17 cellular contexts compared by ENCODE assay signal in the genomic region with DNA sequence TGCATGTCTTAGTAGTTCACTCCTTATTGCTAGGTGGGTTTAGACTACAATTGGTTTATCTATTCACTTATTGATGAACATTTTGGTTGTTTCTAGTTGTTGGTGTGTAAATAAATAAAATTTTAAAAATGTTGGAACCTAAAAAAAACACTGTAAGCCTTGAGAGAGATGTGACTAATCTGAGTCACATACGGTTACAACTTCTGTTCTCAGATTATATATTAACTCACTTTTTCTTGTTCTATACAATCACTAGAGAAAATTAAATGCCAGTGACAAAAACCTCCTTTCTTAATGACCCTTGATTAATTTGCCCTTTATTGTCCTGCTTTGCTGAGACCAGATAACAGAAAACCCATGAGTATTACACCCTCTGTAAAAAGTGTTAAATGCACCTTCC. TPM values are rescaled to one million over a fixed set of nuclear protein-coding genes. Genes with fewer than 3 reads are reported as not detected.
DNase-seq lines count a peak whose midpoint lies in the region; ATAC-seq, FAIRE-seq and TF ChIP-seq lines count a peak whose summit lies in the region.
"Had no signal": no experiment of that assay in that cellular context is flagged by ENCODE, and none has a peak within 500 bp of the region (broad histone marks: within the 10 kb centered on the region; RNA-seq: fewer than 3 reads in every experiment).

No MANE protein-coding gene starts in this region.

- H3K9me1 ChIP-seq in K562 (ENCODE audit: control insufficient read depth, insufficient read depth, low read length): no peaks in the 10 kb centered on the region

- WGBS in K562 (ENCODE audit: insufficient coverage, low coverage, missing lambda C conversion rate): 91% methylated on average over 1 of the region's 1 CpG

- H3K36me3 ChIP-seq in DOHH2 (ENCODE audit: control insufficient read depth, low read length): peaks cover 24% of the 10 kb centered on the region
- peaks cover 15% of the 10 kb centered on the region; the same call in 2 of the 3 replicates for H3K36me3 ChIP-seq in K562 (ENCODE audit: control insufficient read depth, insufficient read depth, low read length)
- H3K36me3 ChIP-seq: uterus had no signal

- no peak for ATAC-seq in activated T-cell treated with anti-CD3 and anti-CD28 coated beads, Interleukin-2, amount 50 U/mL, for 4 hours
- no peak for ATAC-seq in activated T-cell treated with anti-CD3 and anti-CD28 coated beads, Interleukin-2, amount 50 U/mL, for 72 hours (replicated peaks in 1 of 2)
- no peak for ATAC-seq in K562
- ATAC-seq: stimulated activated naive CD8-positive, alpha-beta T cell treated with anti-CD3 and anti-CD28 coated beads, Interleukin-15, amount 100 ng/mL, for 72 hours had no signal

- no peak for FAIRE-seq in K562 (lab: Jason Lieb, UNC)
- FAIRE-seq: kidney had no signal

- H3K4me2 ChIP-seq in DOHH2 (ENCODE audit: low read length) (peak overlapping the region; percentile 43), K562 (ENCODE audit: insufficient read depth, low read length) (no peak overlapping the region; the same call in 1 of the 2 replicates)

- no peak overlapping the region for H2AFZ ChIP-seq in K562 (ENCODE audit: low read depth, low read length)

- peaks cover 40% of the 10 kb centered on the region for H3K4me1 ChIP-seq in DOHH2 (ENCODE audit: control insufficient read depth, low read length)
- peaks cover 6 to 15% of the 10 kb centered on the region in 2 experiments; a peak in 4 of 5 replicates for H3K4me1 ChIP-seq in K562 (replicated peaks in 1 of 2; ENCODE audit: control insufficient read depth in 2 of 2, insufficient read depth in 2 of 2, low read length in 2 of 2)

- no peak for DNase-seq in activated T-cell treated with anti-CD3 and anti-CD28 coated beads, Interleukin-2, amount 50 U/mL, for 4 hours
- no peak for DNase-seq in activated T-cell treated with anti-CD3 and anti-CD28 coated beads, Interleukin-2, amount 50 U/mL, for 72 hours
- DNase-seq in K562 (ENCODE audit: extremely low read depth in 1 of 4, low spot score in 3 of 4) (no peak), progenitor cell of endocrine pancreas (ENCODE audit: low spot score, unreplicated experiment) (no peak), HK-2 (ENCODE audit: unreplicated experiment) (no peak), erythroblast (lab: John Stamatoyannopoulos, UW) (no peak), ureter (ENCODE audit: low spot score) (no peak)
- DNase-seq: activated T-cell treated with anti-CD3 and anti-CD28 coated beads, Interleukin-2, amount 50 U/mL, for 48 hours; kidney; NCI-H1092; NCI-H2171; NCI-H82; stimulated activated naive CD8-positive, alpha-beta T cell treated with anti-CD3 and anti-CD28 coated beads, Interleukin-15, amount 100 ng/mL, for 72 hours; uterus had no signal

- peak overlapping the region in 1 of 2 experiments; percentile 26; a peak in 1 of 4 replicates for H3K9ac ChIP-seq in K562 (ENCODE audit: insufficient read depth in 1 of 2, low read depth in 2 of 2, low read length in 2 of 2)

- H3K36me3 Mint-ChIP-seq in activated T-cell treated with anti-CD3 and anti-CD28 coated beads, Interleukin-2, amount 50 U/mL, for 4 hours (ENCODE audit: insufficient read depth): peaks cover 9% of the 10 kb centered on the region
- peaks cover 7% of the 10 kb centered on the region in 2 donors for H3K36me3 Mint-ChIP-seq in activated T-cell treated with anti-CD3 and anti-CD28 coated beads, Interleukin-2, amount 50 U/mL, for 72 hours (ENCODE audit: insufficient read depth in 2 of 2)
- peaks cover 7% of the 10 kb centered on the region for H3K36me3 Mint-ChIP-seq in progenitor cell of endocrine pancreas (ENCODE audit: insufficient read depth)

- H3K27me3 ChIP-seq in DOHH2 (ENCODE audit: control insufficient read depth, low read length): no peaks in the 10 kb centered on the region
- H3K27me3 ChIP-seq in K562 (ENCODE audit: control insufficient read depth in 2 of 2, insufficient read depth in 2 of 2, low read length in 2 of 2): no peaks in the 10 kb centered on the region
- H3K27me3 ChIP-seq: esophagus muscularis mucosa, uterus had no signal

- CTCF ChIA-PET in K562 (lab: Yijun Ruan, JAX; ENCODE audit: low intra/inter-chr PET ratio): no interaction called here

- peaks cover 35% of the 10 kb centered on the region for H3F3A ChIP-seq in DOHH2 (ENCODE audit: control insufficient read depth, insufficient read depth)

- TF ChIP-seq RAD21 in K562 (CRISPR knock-in tag; conservative IDR thresholded peaks at IDR 0.05 in 1 of 2, IDR thresholded peaks at IDR 0.05 in 1 of 2): no peak

- no peak overlapping the region for H3K27ac ChIP-seq in DOHH2 (ENCODE audit: low read depth, low read length)
- H3K27ac ChIP-seq in K562 (ENCODE audit: extremely low read depth, low read depth, low read length): peak overlapping the region; percentile 54; the same call in 2 of the 3 replicates

- H3K9me3 Mint-ChIP-seq in activated T-cell treated with anti-CD3 and anti-CD28 coated beads, Interleukin-2, amount 50 U/mL, for 4 hours: no peaks in the 10 kb centered on the region
- no peaks in the 10 kb centered on the region for H3K9me3 Mint-ChIP-seq in activated T-cell treated with anti-CD3 and anti-CD28 coated beads, Interleukin-2, amount 50 U/mL, for 72 hours
- no peaks in the 10 kb centered on the region for H3K9me3 Mint-ChIP-seq in progenitor cell of endocrine pancreas (ENCODE audit: low read depth)
- H3K9me3 Mint-ChIP-seq: dendritic cell treated with granulocyte-macrophage colony-stimulating factor and Interleukin-4, amounts not matched to agents 40 ng/mL and 50 ng/mL, for 4 days; stimulated activated naive CD8-positive, alpha-beta T cell treated with anti-CD3 and anti-CD28 coated beads, Interleukin-15, amount 100 ng/mL, for 72 hours had no signal

- H3K9me3 ChIP-seq in DOHH2 (ENCODE audit: control insufficient read depth, insufficient read depth, low read length) (no peaks in the 10 kb centered on the region), K562 (replicated peaks; ENCODE audit: control insufficient read depth, insufficient read depth, low read depth, low read length) (no peaks in the 10 kb centered on the region)
- H3K9me3 ChIP-seq: esophagus muscularis mucosa, uterus had no signal

- no peaks in the 10 kb centered on the region for H3K27me3 Mint-ChIP-seq in activated T-cell treated with anti-CD3 and anti-CD28 coated beads, Interleukin-2, amount 50 U/mL, for 4 hours (ENCODE audit: low read depth)
- no peaks in the 10 kb centered on the region for H3K27me3 Mint-ChIP-seq in activated T-cell treated with anti-CD3 and anti-CD28 coated beads, Interleukin-2, amount 50 U/mL, for 72 hours (ENCODE audit: low read depth)
- H3K27me3 Mint-ChIP-seq in progenitor cell of endocrine pancreas: no peaks in the 10 kb centered on the region
- H3K27me3 Mint-ChIP-seq: dendritic cell treated with granulocyte-macrophage colony-stimulating factor and Interleukin-4, amounts not matched to agents 40 ng/mL and 50 ng/mL, for 4 days; stimulated activated naive CD8-positive, alpha-beta T cell treated with anti-CD3 and anti-CD28 coated beads, Interleukin-15, amount 100 ng/mL, for 72 hours had no signal

- BruUV-seq in K562 (replicated peaks; lab: Mats Ljungman, UMichigan): no TSS peak

- H4K20me1 ChIP-seq in DOHH2 (ENCODE audit: control insufficient read depth, insufficient read depth, low read depth, low read length) (no peaks in the 10 kb centered on the region), K562 (replicated peaks; ENCODE audit: control insufficient read depth, insufficient read depth, low read length) (no peaks in the 10 kb centered on the region)

- peak overlapping the region; percentile 52 for H3K4me3 Mint-ChIP-seq in activated T-cell treated with anti-CD3 and anti-CD28 coated beads, Interleukin-2, amount 50 U/mL, for 4 hours
- H3K4me3 Mint-ChIP-seq in activated T-cell treated with anti-CD3 and anti-CD28 coated beads, Interleukin-2, amount 50 U/mL, for 72 hours: peak overlapping the region in 1 of 2 donors; percentile 45
- H3K4me3 Mint-ChIP-seq in progenitor cell of endocrine pancreas (ENCODE audit: low read depth): peak overlapping the region; percentile 46
- H3K4me3 Mint-ChIP-seq: dendritic cell treated with granulocyte-macrophage colony-stimulating factor and Interleukin-4, amounts not matched to agents 40 ng/mL and 50 ng/mL, for 4 days had no signal

- intact Hi-C loops in K562 (cut with micrococcal nuclease): no loop called here

- TF ChIP-seq POLR2A in K562 (conservative IDR thresholded peaks at IDR 0.05) (no peak), erythroblast (IDR thresholded peaks at IDR 0.05; ENCODE audit: low read length) (no peak)

- POLR2A ChIA-PET in K562 (lab: Yijun Ruan, JAX): interaction anchor here (0.5 to 0.8 kb wide), 2 partner anchors 9 to 90 kb away, joined by 3 read pairs; no protein-coding TSS in a partner anchor

- 0 out of 2 replicates have a peak overlapping the region, but pooled peaks have one; percentile 32 for H3K4me3 ChIP-seq in DOHH2 (ENCODE audit: low read length)
- no peak overlapping the region for H3K4me3 ChIP-seq in K562
- H3K4me3 ChIP-seq: esophagus muscularis mucosa, uterus had no signal

- H3K9me2 ChIP-seq in DOHH2 (replicated peaks; ENCODE audit: control insufficient read depth, low read length): no peaks in the 10 kb centered on the region

- peaks cover 33% of the 10 kb centered on the region for H3K4me1 Mint-ChIP-seq in activated T-cell treated with anti-CD3 and anti-CD28 coated beads, Interleukin-2, amount 50 U/mL, for 4 hours (ENCODE audit: low read depth)
- H3K4me1 Mint-ChIP-seq in activated T-cell treated with anti-CD3 and anti-CD28 coated beads, Interleukin-2, amount 50 U/mL, for 72 hours (ENCODE audit: low read depth): peaks cover 50% of the 10 kb centered on the region
- H3K4me1 Mint-ChIP-seq in progenitor cell of endocrine pancreas (ENCODE audit: low read depth): peaks cover 25% of the 10 kb centered on the region

- TF ChIP-seq CTCF in DOHH2 (IDR thresholded peaks at IDR 0.05; ENCODE audit: low read depth, low read length, poor library complexity, severe bottlenecking) (no peak), K562 (IDR thresholded peaks at IDR 0.05 in 2 of 3, conservative IDR thresholded peaks at IDR 0.05 in 1 of 3; ENCODE audit: insufficient read depth in 2 of 3, low read depth in 1 of 3, low read length in 3 of 3) (no peak), progenitor cell of endocrine pancreas (IDR thresholded peaks at IDR 0.05; ENCODE audit: unreplicated experiment) (no peak)

- H3K79me2 ChIP-seq in DOHH2 (ENCODE audit: control insufficient read depth, low read length) (peaks cover 42% of the 10 kb centered on the region), K562 (ENCODE audit: control insufficient read depth, insufficient read depth, low read length) (peaks cover 43% of the 10 kb centered on the region)

- H3K27ac Mint-ChIP-seq in activated T-cell treated with anti-CD3 and anti-CD28 coated beads, Interleukin-2, amount 50 U/mL, for 72 hours: no peak overlapping the region
- H3K27ac Mint-ChIP-seq in progenitor cell of endocrine pancreas: peak overlapping the region; percentile 94
- H3K27ac Mint-ChIP-seq: dendritic cell treated with granulocyte-macrophage colony-stimulating factor and Interleukin-4, amounts not matched to agents 40 ng/mL and 50 ng/mL, for 4 days; stimulated activated naive CD8-positive, alpha-beta T cell treated with anti-CD3 and anti-CD28 coated beads, Interleukin-15, amount 100 ng/mL, for 72 hours had no signal

- in situ Hi-C loops in K562 (cut with MboI): no loop called here

- TF ChIP-seq EP300 in K562 (IDR thresholded peaks at IDR 0.05; ENCODE audit: low read length): no peak

RNA-seq across cellular contexts. Expression of gene TDG, which starts 7.1 kb away (rescaled TPM):
- total RNA-seq in activated T-cell treated with anti-CD3 and anti-CD28 coated beads, Interleukin-2, amount 50 U/mL, for 4 hours: 10 to 100 TPM; 49.6 to 58.3 (median 50.0) TPM
- 10 to 100 TPM; 24.9 to 28.8 TPM for total RNA-seq in activated T-cell treated with anti-CD3 and anti-CD28 coated beads, Interleukin-2, amount 50 U/mL, for 72 hours
- total RNA-seq in K562 (2011; cell fraction: chromatin; rRNA removed; ENCODE audit: low replicate concordance): 34.2 and 96.2 TPM in 2 replicates
- total RNA-seq in K562 (2011; cell fraction: nucleolus; rRNA removed): 23.2 and 24.1 TPM in 2 replicates
- 45.8 and 68.9 TPM in 2 replicates for total RNA-seq in K562 (2011; cell fraction: nucleoplasm; rRNA removed)
- 50.8 and 56.8 TPM in 2 replicates for total RNA-seq in K562 (2014; rRNA removed)
- total RNA-seq in K562 (2014; rRNA removed; fragmentation: Illumina TruSeq; extraction: Trizol): 67.3 and 80.5 TPM in 2 replicates
- total RNA-seq in K562 (2015; rRNA removed; fragmentation: Illumina TruSeq; extraction: Trizol): 65.7 and 70.3 TPM in 2 replicates
- 57.9 and 62.7 TPM in 2 replicates for total RNA-seq in K562 (2021)
- polyA plus RNA-seq in K562 (2011; rRNA removed): 50.8 and 73.3 TPM in 2 replicates
- polyA plus RNA-seq in K562 (2011; cell fraction: cytosol; rRNA removed): 15.6 and 25.0 TPM in 2 replicates
- polyA plus RNA-seq in K562 (2011; cell fraction: nucleus; rRNA removed): 52.3 and 89.0 TPM in 2 replicates
- polyA plus RNA-seq in K562 (2012): 33.5 and 43.1 TPM in 2 replicates
- 69.8 and 77.2 TPM in 2 replicates for polyA plus RNA-seq in K562 (2014; fragmentation: Illumina TruSeq; extraction: Trizol)
- polyA plus RNA-seq in K562 (2014; fragmentation: Nextera tagmentation; extraction: Ambion mirVana): 10 to 100 TPM; 37.6 to 49.0 TPM
- polyA plus RNA-seq in K562 (2014; rRNA removed): 62.1 and 64.0 TPM in 2 replicates
- 97.2 and 98.8 TPM in 2 replicates for polyA minus RNA-seq in K562 (2011; rRNA and poly(A)+ RNA removed)
- polyA minus RNA-seq in K562 (2011; cell fraction: cytosol; rRNA and poly(A)+ RNA removed): 22.7 and 32.0 TPM in 2 replicates
- 22.6 and 41.0 TPM in 2 replicates for polyA minus RNA-seq in K562 (2011; cell fraction: nucleus; rRNA and poly(A)+ RNA removed)
- 52.9 and 61.9 TPM in 2 replicates for total RNA-seq in progenitor cell of endocrine pancreas
- total RNA-seq in ureter: 24.9 TPM

RNA-seq across cellular contexts. Expression of gene HSP90B1, which starts 28.4 kb away (rescaled TPM):
- 100 to 1,000 TPM; 422 to 538 (median 503) TPM for total RNA-seq in activated T-cell treated with anti-CD3 and anti-CD28 coated beads, Interleukin-2, amount 50 U/mL, for 4 hours
- total RNA-seq in activated T-cell treated with anti-CD3 and anti-CD28 coated beads, Interleukin-2, amount 50 U/mL, for 72 hours: 100 to 1,000 TPM; 416 to 532 TPM
- total RNA-seq in K562 (2011; cell fraction: chromatin; rRNA removed; ENCODE audit: low replicate concordance): 572 and 2,771 TPM in 2 replicates
- total RNA-seq in K562 (2011; cell fraction: nucleolus; rRNA removed): 491 and 843 TPM in 2 replicates
- total RNA-seq in K562 (2011; cell fraction: nucleoplasm; rRNA removed): 1,092 and 1,338 TPM in 2 replicates
- 389 and 400 TPM in 2 replicates for total RNA-seq in K562 (2014; rRNA removed)
- total RNA-seq in K562 (2014; rRNA removed; fragmentation: Illumina TruSeq; extraction: Trizol): 604 and 619 TPM in 2 replicates
- 602 and 611 TPM in 2 replicates for total RNA-seq in K562 (2015; rRNA removed; fragmentation: Illumina TruSeq; extraction: Trizol)
- total RNA-seq in K562 (2021): 453 and 469 TPM in 2 replicates
- 593 and 719 TPM in 2 replicates for polyA plus RNA-seq in K562 (2011; rRNA removed)
- polyA plus RNA-seq in K562 (2011; cell fraction: cytosol; rRNA removed): 64.5 and 201 TPM in 2 replicates
- polyA plus RNA-seq in K562 (2011; cell fraction: nucleus; rRNA removed): 335 and 665 TPM in 2 replicates
- 452 and 478 TPM in 2 replicates for polyA plus RNA-seq in K562 (2012)
- 541 and 657 TPM in 2 replicates for polyA plus RNA-seq in K562 (2014; fragmentation: Illumina TruSeq; extraction: Trizol)
- 100 to 1,000 TPM; 196 to 235 TPM for polyA plus RNA-seq in K562 (2014; fragmentation: Nextera tagmentation; extraction: Ambion mirVana)
- 528 and 557 TPM in 2 replicates for polyA plus RNA-seq in K562 (2014; rRNA removed)
- 606 and 720 TPM in 2 replicates for polyA minus RNA-seq in K562 (2011; rRNA and poly(A)+ RNA removed)
- 134 and 144 TPM in 2 replicates for polyA minus RNA-seq in K562 (2011; cell fraction: cytosol; rRNA and poly(A)+ RNA removed)
- 199 and 484 TPM in 2 replicates for polyA minus RNA-seq in K562 (2011; cell fraction: nucleus; rRNA and poly(A)+ RNA removed)
- 795 and 802 TPM in 2 replicates for total RNA-seq in progenitor cell of endocrine pancreas
- total RNA-seq in ureter: 426 TPM
